ENCODE assay signal across 1 cellular context in the genomic region with DNA sequence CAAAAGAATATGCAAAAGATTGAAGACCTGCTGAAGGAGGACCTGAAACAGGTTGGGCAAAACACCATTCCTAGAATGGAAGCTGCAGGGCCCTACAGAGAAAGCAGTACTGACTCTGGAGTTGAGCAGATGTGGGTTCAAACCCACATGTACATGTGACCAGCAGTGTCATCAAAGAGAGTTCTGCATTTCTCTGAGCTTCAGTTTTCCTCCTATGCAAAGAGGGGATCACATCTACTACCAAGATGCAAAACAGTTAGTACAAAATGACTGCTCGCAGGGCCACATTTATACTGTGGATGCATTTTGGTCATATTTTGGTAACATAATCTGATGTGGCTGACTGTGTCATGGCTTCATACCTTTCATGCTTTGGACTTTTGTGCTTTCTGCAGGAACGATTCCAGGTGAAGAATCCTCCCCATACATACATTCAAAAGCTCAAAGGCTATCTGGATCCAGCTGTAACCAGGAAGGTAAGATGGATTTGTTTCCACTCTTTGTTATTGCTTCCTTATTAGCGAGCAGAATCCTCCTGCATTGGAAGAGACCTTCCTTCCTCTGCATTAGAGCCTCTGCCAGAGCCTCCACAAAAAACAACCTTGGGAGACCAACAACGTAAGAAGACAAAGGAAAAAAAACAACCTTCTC.
TF ChIP-seq lines count a peak whose summit lies in the region.

No MANE protein-coding gene starts in this region.

TF ChIP-seq in GM23338, 12 proteins besides CTCF, POLR2A, EP300 and RAD21 (continued from another document):
- no peak for TF ChIP-seq ZNF462 (CRISPR knock-in tag; IDR thresholded peaks at IDR 0.05)
